ENCODE assay signal across 8 cellular contexts in genomic region chr5:150484964-150485769, GRCh38. TPM values are rescaled to one million over a fixed set of nuclear protein-coding genes. Genes with fewer than 3 reads are reported as not detected.
DNase-seq lines count a peak whose midpoint lies in the region; ATAC-seq and TF ChIP-seq lines count a peak whose summit lies in the region.

No MANE protein-coding gene starts in this region.

- peak overlapping the region; percentile 83 for H3K4me2 ChIP-seq in OCI-LY3 (ENCODE audit: low read length)

- DNase-seq in ELF-1 (ENCODE audit: low read depth, low spot score) (peak; percentile 80), epithelial cell of esophagus (ENCODE audit: low read depth) (no peak), osteocyte (ENCODE audit: extremely low spot score, unreplicated experiment) (no peak), NCI-H1694 (lab: John Stamatoyannopoulos, UW) (no peak), NCI-H748 treated with DMSO at 0.1 percent for 48 hours (lab: John Stamatoyannopoulos, UW) (no peak)
- DNase-seq in stimulated activated CD4-positive, alpha-beta T cell treated with anti-CD3 and anti-CD28 coated beads, Interleukin-2, amount 100 ng/mL, for 48 hours, result no peak

- TF ChIP-seq CTCF in OCI-LY3 (IDR thresholded peaks at IDR 0.05; ENCODE audit: low read depth, low read length) (no peak), epithelial cell of esophagus (IDR thresholded peaks at IDR 0.05; ENCODE audit: insufficient read depth, low read depth, low read length, missing control alignments) (no peak), osteocyte (IDR thresholded peaks at IDR 0.05) (no peak)

- H3K27ac ChIP-seq in OCI-LY3 (ENCODE audit: low read length), result no peak overlapping the region

- H3K4me1 Mint-ChIP-seq in osteocyte (ENCODE audit: unreplicated experiment), result peaks cover 41% of the 10 kb centered on the region

- no peak for ATAC-seq in GM21619 (IDR thresholded peaks at IDR 0.05; ENCODE audit: unreplicated experiment)

- H4K20me1 ChIP-seq in OCI-LY3 (ENCODE audit: insufficient read depth, low read length), result peaks cover 2% of the 10 kb centered on the region

- peak overlapping the region; percentile 99 for H3K9ac ChIP-seq in OCI-LY3 (ENCODE audit: low read length)

- H3K4me3 ChIP-seq in OCI-LY3 (ENCODE audit: low read length) (peak overlapping the region; percentile 99), epithelial cell of esophagus (ENCODE audit: low read length) (peak overlapping the region; percentile 72)

- H3K9me3 ChIP-seq in OCI-LY3 (ENCODE audit: insufficient read depth, low read length), result no peaks in the 10 kb centered on the region

- no peaks in the 10 kb centered on the region for H3K9me3 Mint-ChIP-seq in osteocyte (ENCODE audit: unreplicated experiment)

- H3K79me2 ChIP-seq in OCI-LY3 (ENCODE audit: low read length), result peaks cover 37% of the 10 kb centered on the region

- H3K27ac Mint-ChIP-seq in osteocyte (ENCODE audit: unreplicated experiment), result peak overlapping the region; percentile 79

- H2AFZ ChIP-seq in OCI-LY3 (ENCODE audit: low read depth, low read length), result peak overlapping the region; percentile 77

- peak overlapping the region; percentile 72 for H3K4me3 Mint-ChIP-seq in osteocyte (ENCODE audit: unreplicated experiment)

- peaks cover 36% of the 10 kb centered on the region for H3K4me1 ChIP-seq in OCI-LY3 (ENCODE audit: low read length)

- no peaks in the 10 kb centered on the region for H3K36me3 Mint-ChIP-seq in osteocyte (ENCODE audit: unreplicated experiment)

- no peaks in the 10 kb centered on the region for H3K27me3 Mint-ChIP-seq in osteocyte (ENCODE audit: unreplicated experiment)

- no peaks in the 10 kb centered on the region for H3K27me3 ChIP-seq in OCI-LY3 (ENCODE audit: low read depth, low read length)

- no peaks in the 10 kb centered on the region for H3K36me3 ChIP-seq in OCI-LY3 (replicated peaks; ENCODE audit: low read depth, low read length)

RNA-seq across cellular contexts. Expression of gene NDST1, which starts 22.8 kb away (rescaled TPM):
- 110 and 118 TPM in 2 replicates for total RNA-seq in osteocyte

RNA-seq across cellular contexts. Expression of gene RPS14, which starts 35.6 kb away (rescaled TPM):
- 1,748 and 1,798 TPM in 2 replicates for total RNA-seq in osteocyte
